In the genomic region with DNA sequence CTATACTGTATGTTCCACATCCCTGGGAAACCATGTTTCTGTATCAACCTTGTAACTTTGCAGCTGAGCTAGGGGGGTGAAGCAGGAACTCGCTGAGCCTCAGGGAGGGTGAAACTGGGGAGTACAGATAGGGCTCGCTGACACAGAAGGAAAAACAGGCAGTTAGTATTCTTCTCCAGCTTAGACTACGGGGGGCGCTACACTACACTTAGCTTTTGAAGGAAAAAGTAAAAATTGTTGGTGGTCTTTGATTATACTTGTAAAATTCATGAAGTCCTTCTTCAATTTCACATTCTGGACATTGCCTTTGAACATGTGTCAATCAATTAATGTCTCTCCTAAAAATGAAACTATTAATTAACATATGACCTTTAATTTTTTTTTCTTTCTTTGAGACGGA, we compare ENCODE assay signal across 28 cellular contexts.
"Had no signal": no experiment of that assay in that cellular context is flagged by ENCODE, and none has a peak within 500 bp of the region (broad histone marks: within the 10 kb centered on the region; RNA-seq: fewer than 3 reads in every experiment).

No MANE protein-coding gene starts in this region.

- H3K36me3 Mint-ChIP-seq: memory B cell; naive thymus-derived CD4-positive, alpha-beta T cell had no signal

- H3K27me3 ChIP-seq: gastrocnemius medialis, heart right ventricle had no signal

- ATAC-seq: esophagus mucosa; gastrocnemius medialis; heart right ventricle; left cardiac atrium; left lung; left ventricle myocardium superior; lower lobe of right lung; naive thymus-derived CD4-positive, alpha-beta T cell had no signal

- DNase-seq: dermis blood vessel endothelial cell; dorsolateral prefrontal cortex; effector CD4-positive, alpha-beta T cell; effector memory CD4-positive, alpha-beta T cell; erythroblast; esophagus squamous epithelium; foreskin fibroblast; foreskin melanocyte; gastrocnemius medialis; glutamatergic neuron; head of caudate nucleus; heart right ventricle; hippocampal formation; left cardiac atrium; left lung; left ventricle myocardium superior; lower lobe of right lung; mesendoderm; midbrain; naive thymus-derived CD4-positive, alpha-beta T cell had no signal

- H3K4me1 Mint-ChIP-seq: memory B cell had no signal

- H3K27ac ChIP-seq: coronary artery, dorsolateral prefrontal cortex, epithelial cell of prostate, esophagus squamous epithelium, gastrocnemius medialis, heart right ventricle, left lung, lower lobe of right lung had no signal

- H3K4me3 Mint-ChIP-seq: memory B cell; naive thymus-derived CD4-positive, alpha-beta T cell had no signal

- H3K27ac Mint-ChIP-seq: memory B cell; naive thymus-derived CD4-positive, alpha-beta T cell had no signal

- FAIRE-seq: colon, endometrium, islet of Langerhans, keratinocyte had no signal

- H3K36me3 ChIP-seq: esophagus squamous epithelium, gastrocnemius medialis, heart right ventricle, left lung, lower lobe of right lung had no signal

- H3K9me3 ChIP-seq: esophagus squamous epithelium, gastrocnemius medialis, heart right ventricle, left lung, lower lobe of right lung had no signal

- H3K9me3 Mint-ChIP-seq: memory B cell; naive thymus-derived CD4-positive, alpha-beta T cell had no signal

- H3K4me3 ChIP-seq: coronary artery, dorsolateral prefrontal cortex, esophagus squamous epithelium, gastrocnemius medialis, heart right ventricle, left lung, lower lobe of right lung had no signal

- H3K4me1 ChIP-seq: esophagus squamous epithelium, heart right ventricle, left lung, lower lobe of right lung had no signal
